In the genomic region with DNA sequence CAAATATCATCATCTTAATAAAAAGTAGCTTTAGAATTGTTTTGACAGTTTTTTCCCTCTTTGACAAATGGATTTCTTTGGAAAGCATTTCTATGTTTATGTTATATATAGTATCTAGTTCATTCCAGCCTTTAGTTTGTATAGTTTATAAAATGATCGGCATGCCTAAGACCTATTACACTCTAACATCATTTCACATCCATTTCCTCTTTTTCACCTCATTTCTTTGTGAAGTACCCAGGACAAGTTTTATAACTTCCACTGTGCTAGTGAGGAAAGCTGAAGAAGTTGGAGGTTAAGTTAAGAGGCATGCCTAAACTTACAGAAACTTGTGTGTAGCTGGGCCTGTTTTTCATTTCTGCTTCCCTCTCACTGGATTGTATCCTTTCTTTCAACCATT, we compare ENCODE assay signal across 29 cellular contexts.
"Had no signal": no experiment of that assay in that cellular context is flagged by ENCODE, and none has a peak within 500 bp of the region (broad histone marks: within the 10 kb centered on the region; RNA-seq: fewer than 3 reads in every experiment).

No MANE protein-coding gene starts in this region.

- H3K9me3 Mint-ChIP-seq: immature natural killer cell; naive thymus-derived CD4-positive, alpha-beta T cell had no signal

- H3K9ac ChIP-seq: parathyroid adenoma had no signal

- H3K27me3 ChIP-seq: adrenal gland, body of pancreas, esophagus squamous epithelium, gastroesophageal sphincter, suprapubic skin, tibial artery, upper lobe of right lung had no signal

- H3K36me3 ChIP-seq: adrenal gland, gastroesophageal sphincter, suprapubic skin, tibial artery, upper lobe of right lung had no signal

- H3K4me1 Mint-ChIP-seq: immature natural killer cell; naive thymus-derived CD4-positive, alpha-beta T cell; stimulated activated naive B cell treated with anti-CD40 and anti-IgM and Interleukin-4, amounts not matched to agents 10 μg/mL and 1 μg/mL and 100 μg/mL, for 72 hours had no signal

- H3K27ac Mint-ChIP-seq: activated naive CD8-positive, alpha-beta T cell; immature natural killer cell; naive thymus-derived CD4-positive, alpha-beta T cell; stimulated activated naive B cell treated with anti-CD40 and anti-IgM and Interleukin-4, amounts not matched to agents 10 μg/mL and 1 μg/mL and 100 μg/mL, for 72 hours had no signal

- H3K4me3 Mint-ChIP-seq: activated naive CD8-positive, alpha-beta T cell; immature natural killer cell; naive thymus-derived CD4-positive, alpha-beta T cell; stimulated activated naive B cell treated with anti-CD40 and anti-IgM and Interleukin-4, amounts not matched to agents 10 μg/mL and 1 μg/mL and 100 μg/mL, for 72 hours had no signal

- H3K79me2 ChIP-seq: parathyroid adenoma had no signal

- H3K27ac ChIP-seq: adrenal gland, body of pancreas, esophagus squamous epithelium, gastroesophageal sphincter, parathyroid adenoma, suprapubic skin, tibial artery, upper lobe of right lung, VCaP had no signal

- H3K9me3 ChIP-seq: adrenal gland, esophagus squamous epithelium, gastroesophageal sphincter, suprapubic skin, tibial artery, upper lobe of right lung had no signal

- DNase-seq: activated CD4-positive, alpha-beta T cell treated with anti-CD3 and anti-CD28 coated beads for 4 hours; activated CD4-positive, alpha-beta T cell treated with anti-CD3 and anti-CD28 coated beads, Interleukin-2, amount 50 U/mL, for 48 hours; activated CD8-positive, alpha-beta memory T cell treated with anti-CD3 and anti-CD28 coated beads for 24 hours; activated effector memory CD4-positive, alpha-beta T cell treated with Interleukin-2 at 50 U/mL for 16 hours; activated naive CD4-positive, alpha-beta T cell treated with Interleukin-2 at 50 U/mL for 16 hours; adrenal gland; aorta; body of pancreas; dermis blood vessel endothelial cell; effector CD4-positive, alpha-beta T cell; esophagus squamous epithelium; hippocampal formation; immature natural killer cell; kidney; left colon; midbrain; naive thymus-derived CD4-positive, alpha-beta T cell; right cardiac atrium; stimulated activated CD4-positive, alpha-beta T cell treated with anti-CD3 and anti-CD28 coated beads, Interleukin-15, amount 100 ng/mL, for 24 hours; stimulated activated CD4-positive, alpha-beta T cell treated with anti-CD3 and anti-CD28 coated beads, Interleukin-2, amount 100 ng/mL, for 24 hours; stimulated activated naive B cell treated with anti-CD40 and anti-IgM and Interleukin-4, amounts not matched to agents 10 μg/mL and 1 μg/mL and 100 μg/mL, for 72 hours; tibial artery; upper lobe of right lung had no signal

- H3K4me3 ChIP-seq: adrenal gland, body of pancreas, esophagus squamous epithelium, gastroesophageal sphincter, suprapubic skin, tibial artery, upper lobe of right lung had no signal

- H3K27me3 Mint-ChIP-seq: activated naive CD8-positive, alpha-beta T cell; naive thymus-derived CD4-positive, alpha-beta T cell; stimulated activated naive B cell treated with anti-CD40 and anti-IgM and Interleukin-4, amounts not matched to agents 10 μg/mL and 1 μg/mL and 100 μg/mL, for 72 hours had no signal

- FAIRE-seq: TTC549 had no signal

- H2AFZ ChIP-seq: parathyroid adenoma had no signal

- H3K4me1 ChIP-seq: adrenal gland, parathyroid adenoma, tibial artery, upper lobe of right lung had no signal

- H3K36me3 Mint-ChIP-seq: activated naive CD8-positive, alpha-beta T cell; immature natural killer cell; naive thymus-derived CD4-positive, alpha-beta T cell; stimulated activated naive B cell treated with anti-CD40 and anti-IgM and Interleukin-4, amounts not matched to agents 10 μg/mL and 1 μg/mL and 100 μg/mL, for 72 hours had no signal
